Comparison of ENCODE assay signal across 1 cellular context in genomic region chr1:233933339-233933738, GRCh38.
TF ChIP-seq lines count a peak whose summit lies in the region.

No MANE protein-coding gene starts in this region.

TF ChIP-seq in HepG2, 621 proteins besides CTCF, POLR2A, EP300 and RAD21 (continued from another document and continues in another):
- no peak for TF ChIP-seq SRSF4 (IDR thresholded peaks at IDR 0.05; ENCODE audit: low read depth, low read length, poor library complexity, severe bottlenecking)
- no peak for TF ChIP-seq ZNF572 (CRISPR knock-in tag; IDR thresholded peaks at IDR 0.05)
- TF ChIP-seq MLLT10 (CRISPR knock-in tag; IDR thresholded peaks at IDR 0.05), result no peak
- TF ChIP-seq CREM (IDR thresholded peaks at IDR 0.05), result no peak
- no peak for TF ChIP-seq CREM (CRISPR knock-in tag; IDR thresholded peaks at IDR 0.05)
- TF ChIP-seq ZNF235 (CRISPR knock-in tag; IDR thresholded peaks at IDR 0.05; ENCODE audit: borderline replicate concordance), result no peak
- TF ChIP-seq BCL3 (CRISPR knock-in tag; IDR thresholded peaks at IDR 0.05), result no peak
- TF ChIP-seq TBX2 (CRISPR knock-in tag; IDR thresholded peaks at IDR 0.05; ENCODE audit: borderline replicate concordance), result peak; percentile 19; the same call in 1 of the 2 replicates
- TF ChIP-seq ZNF782 (CRISPR knock-in tag; IDR thresholded peaks at IDR 0.05; ENCODE audit: borderline replicate concordance), result no peak
- TF ChIP-seq MAF1 (CRISPR knock-in tag; IDR thresholded peaks at IDR 0.05; ENCODE audit: borderline replicate concordance), result no peak
- no peak for TF ChIP-seq GFI1 (CRISPR knock-in tag; IDR thresholded peaks at IDR 0.05; ENCODE audit: borderline replicate concordance)
- TF ChIP-seq ZNF143 (CRISPR knock-in tag; IDR thresholded peaks at IDR 0.05), result no peak
- no peak for TF ChIP-seq CBFB (CRISPR knock-in tag; IDR thresholded peaks at IDR 0.05)
- no peak for TF ChIP-seq ZNF251 (CRISPR knock-in tag; IDR thresholded peaks at IDR 0.05)
- 0 out of 2 replicates have a peak, but pooled peaks have one; percentile 45 for TF ChIP-seq ADNP (CRISPR knock-in tag; IDR thresholded peaks at IDR 0.05)
- no peak for TF ChIP-seq JUNB (CRISPR knock-in tag; IDR thresholded peaks at IDR 0.05; ENCODE audit: borderline replicate concordance)
- TF ChIP-seq KMT2A (CRISPR knock-in tag; IDR thresholded peaks at IDR 0.05), result no peak
- TF ChIP-seq GPBP1L1 (CRISPR knock-in tag; IDR thresholded peaks at IDR 0.05), result no peak
- no peak for TF ChIP-seq HIC2 (CRISPR knock-in tag; IDR thresholded peaks at IDR 0.05; ENCODE audit: low read depth)
- peak; percentile 53; the same call in 1 of the 2 replicates for TF ChIP-seq ZNF121 (CRISPR knock-in tag; IDR thresholded peaks at IDR 0.05)
- 0 out of 2 replicates have a peak, but pooled peaks have one; percentile 21 for TF ChIP-seq RARA (CRISPR knock-in tag; IDR thresholded peaks at IDR 0.05)
- no peak for TF ChIP-seq PRPF4 (IDR thresholded peaks at IDR 0.05; ENCODE audit: low read depth, low read length, poor library complexity, severe bottlenecking)
- no peak for TF ChIP-seq ISX (CRISPR knock-in tag; conservative IDR thresholded peaks at IDR 0.05)
- no peak for TF ChIP-seq LCORL (IDR thresholded peaks at IDR 0.05)
- no peak for TF ChIP-seq LCORL (CRISPR knock-in tag; IDR thresholded peaks at IDR 0.05)
- TF ChIP-seq ZNF784 (CRISPR knock-in tag; IDR thresholded peaks at IDR 0.05; ENCODE audit: borderline replicate concordance), result no peak
- no peak for TF ChIP-seq E2F5 (CRISPR knock-in tag; conservative IDR thresholded peaks at IDR 0.05)
- peak; percentile 38; the same call in 1 of the 2 replicates for TF ChIP-seq ATF2 (CRISPR knock-in tag; IDR thresholded peaks at IDR 0.05)
- peak; percentile 25; the same call in 1 of the 2 replicates for TF ChIP-seq ZNF362 (CRISPR knock-in tag; IDR thresholded peaks at IDR 0.05; ENCODE audit: borderline replicate concordance)
- 0 out of 2 replicates have a peak, but pooled peaks have one; percentile 17 for TF ChIP-seq IRF2 (CRISPR knock-in tag; IDR thresholded peaks at IDR 0.05)
- TF ChIP-seq ATF5 (CRISPR knock-in tag; IDR thresholded peaks at IDR 0.05; ENCODE audit: low read depth), result no peak
- no peak for TF ChIP-seq KDM4B (CRISPR knock-in tag; IDR thresholded peaks at IDR 0.05)
- TF ChIP-seq HNRNPH1 (optimal IDR thresholded peaks at IDR 0.05; ENCODE audit: low read depth, low read length), result no peak
- TF ChIP-seq HES4 (CRISPR knock-in tag; IDR thresholded peaks at IDR 0.05; ENCODE audit: borderline replicate concordance), result no peak
- TF ChIP-seq ZMYM2 (CRISPR knock-in tag; IDR thresholded peaks at IDR 0.05), result peak; percentile 57; the same call in 1 of the 2 replicates
- TF ChIP-seq HOXD1 (CRISPR knock-in tag; IDR thresholded peaks at IDR 0.05), result no peak
- TF ChIP-seq ZMYM4 (CRISPR knock-in tag; IDR thresholded peaks at IDR 0.05), result no peak
- TF ChIP-seq KLF6 (CRISPR knock-in tag; IDR thresholded peaks at IDR 0.05), result no peak
- no peak; the same call in 1 of the 2 replicates for TF ChIP-seq HOXA3 (CRISPR knock-in tag; IDR thresholded peaks at IDR 0.05)
- TF ChIP-seq NCOR1 (IDR thresholded peaks at IDR 0.05; ENCODE audit: borderline replicate concordance, low read length), result 0 out of 2 replicates have a peak, but pooled peaks have one; percentile 43
- TF ChIP-seq ZNF614 (CRISPR knock-in tag; IDR thresholded peaks at IDR 0.05; ENCODE audit: borderline replicate concordance), result no peak
- TF ChIP-seq FOXP4 (CRISPR knock-in tag; IDR thresholded peaks at IDR 0.05), result 0 out of 2 replicates have a peak, but pooled peaks have one; percentile 19
- TF ChIP-seq U2AF2 (IDR thresholded peaks at IDR 0.05; ENCODE audit: low read depth, low read length), result no peak
- no peak for TF ChIP-seq ZNF597 (CRISPR knock-in tag; IDR thresholded peaks at IDR 0.05)
- no peak for TF ChIP-seq DMAP1 (CRISPR knock-in tag; IDR thresholded peaks at IDR 0.05)
- 0 out of 2 replicates have a peak, but pooled peaks have one; percentile 21 for TF ChIP-seq ARID3A (IDR thresholded peaks at IDR 0.05; ENCODE audit: low read depth, low read length)
- no peak for TF ChIP-seq ZNF772 (CRISPR knock-in tag; IDR thresholded peaks at IDR 0.05)
- no peak for TF ChIP-seq EED (CRISPR knock-in tag; IDR thresholded peaks at IDR 0.05)
- TF ChIP-seq SP5 (CRISPR knock-in tag; IDR thresholded peaks at IDR 0.05; ENCODE audit: borderline replicate concordance, low read depth), result no peak
- TF ChIP-seq REXO4 (CRISPR knock-in tag; IDR thresholded peaks at IDR 0.05; ENCODE audit: borderline replicate concordance), result no peak
- no peak for TF ChIP-seq EZH2 (conservative IDR thresholded peaks at IDR 0.05; ENCODE audit: low read depth, low read length)
- TF ChIP-seq SPEN (CRISPR knock-in tag; IDR thresholded peaks at IDR 0.05; ENCODE audit: low read depth), result no peak
- no peak for TF ChIP-seq ISL2 (CRISPR knock-in tag; IDR thresholded peaks at IDR 0.05)
- TF ChIP-seq NFIB (CRISPR knock-in tag; IDR thresholded peaks at IDR 0.05; ENCODE audit: borderline replicate concordance), result no peak
- peak; percentile 30; the same call in 1 of the 2 replicates for TF ChIP-seq NR2C2 (CRISPR knock-in tag; IDR thresholded peaks at IDR 0.05; ENCODE audit: borderline replicate concordance)
- no peak for TF ChIP-seq RBFOX2 (IDR thresholded peaks at IDR 0.05; ENCODE audit: low read depth, low read length)
- TF ChIP-seq NCOA1 (CRISPR knock-in tag; IDR thresholded peaks at IDR 0.05), result no peak
- TF ChIP-seq ZNF691 (CRISPR knock-in tag; IDR thresholded peaks at IDR 0.05; ENCODE audit: borderline replicate concordance, low read depth), result no peak
